1 cellular context compared by ENCODE assay signal in the genomic region with DNA sequence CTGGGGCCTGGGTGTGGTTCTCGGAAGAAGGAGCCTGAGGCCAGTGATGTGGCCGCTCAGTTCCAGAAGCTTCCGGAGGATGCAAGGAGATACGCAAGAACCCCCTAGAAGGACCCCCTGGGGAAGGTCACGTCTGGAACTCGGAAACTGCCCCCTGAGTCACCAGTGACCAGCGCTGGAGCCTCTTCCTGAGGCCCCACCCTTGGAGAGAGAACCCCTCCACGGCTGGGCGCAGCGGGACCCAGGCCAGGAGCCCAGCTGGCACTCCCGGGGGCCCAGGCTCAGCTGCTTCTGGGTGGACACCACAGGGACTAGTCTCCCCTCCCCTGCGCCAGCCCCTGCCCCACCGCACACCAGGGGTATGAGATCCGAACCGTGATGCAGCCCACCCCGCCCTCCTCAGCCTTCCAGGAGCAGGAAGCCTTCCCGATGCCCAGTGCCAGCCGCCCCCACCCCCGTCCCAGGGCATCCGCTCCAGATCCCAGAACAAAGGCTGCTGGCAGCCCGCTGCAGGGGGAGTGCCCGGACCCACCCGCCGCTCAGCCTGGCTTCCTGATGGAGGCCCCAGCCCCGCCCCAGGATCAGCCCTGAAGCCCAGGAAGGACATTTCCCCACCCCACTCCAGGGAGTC.
TF ChIP-seq lines count a peak whose summit lies in the region.

No MANE protein-coding gene starts in this region.

TF ChIP-seq in endothelial cell of umbilical vein, 7 proteins besides CTCF, POLR2A, EP300 and RAD21:
- TF ChIP-seq JUN (IDR thresholded peaks at IDR 0.05; ENCODE audit: borderline replicate concordance, insufficient read depth, insufficient read length, low read depth), result peak; percentile 56
- no peak for TF ChIP-seq EZH2 (IDR thresholded peaks at IDR 0.05; ENCODE audit: borderline replicate concordance, low read depth, low read length, severe bottlenecking)
- TF ChIP-seq POLR2AphosphoS5 (IDR thresholded peaks at IDR 0.05; ENCODE audit: insufficient read depth, low read depth, low read length), result peak; percentile 90
- TF ChIP-seq MYC (IDR thresholded peaks at IDR 0.05; ENCODE audit: low read depth, low read length), result no peak
- TF ChIP-seq GATA2 (IDR thresholded peaks at IDR 0.05; ENCODE audit: insufficient read depth, insufficient read length, low read depth, low read length), result peak; percentile 60
- peak; percentile 93 for TF ChIP-seq FOS (IDR thresholded peaks at IDR 0.05; ENCODE audit: borderline replicate concordance, insufficient read depth, low read length)
